17 cellular contexts compared by ENCODE assay signal in the genomic region with DNA sequence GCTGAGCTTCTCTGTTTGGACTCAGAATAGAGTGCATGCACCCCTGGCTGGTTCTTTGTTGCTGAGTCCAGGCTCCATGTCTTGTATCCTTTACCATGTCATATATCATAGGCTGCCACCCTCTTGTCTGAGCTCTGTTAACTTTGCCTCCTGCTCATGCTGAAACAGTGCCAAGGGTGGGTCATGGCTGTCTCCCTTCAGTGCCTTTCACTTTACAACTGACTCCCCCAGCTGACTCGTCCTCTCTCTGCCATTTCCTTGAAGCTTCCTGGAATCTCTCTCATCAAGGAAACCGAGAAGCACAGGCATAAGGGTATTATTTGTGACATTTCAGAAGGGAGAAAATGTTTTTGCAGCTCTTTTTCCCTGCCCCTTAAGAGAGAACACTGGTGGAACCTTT.
"Had no signal": no experiment of that assay in that cellular context is flagged by ENCODE, and none has a peak within 500 bp of the region (broad histone marks: within the 10 kb centered on the region; RNA-seq: fewer than 3 reads in every experiment).

No MANE protein-coding gene starts in this region.

- DNase-seq: activated CD4-positive, alpha-beta T cell treated with anti-CD3 and anti-CD28 coated beads, Interleukin-2, amount 10 ng/mL, durations not matched to agents 24 days and 14 days; activated CD4-positive, CD25-positive, alpha-beta regulatory T cell; activated CD8-positive, alpha-beta memory T cell treated with anti-CD3 and anti-CD28 coated beads, Interleukin-2, amount 50 U/mL, for 4 hours; activated CD8-positive, alpha-beta T cell treated with anti-CD3 and anti-CD28 coated beads, Interleukin-2, amount 10 ng/mL, durations not matched to agents 7 days and 5 days; activated gamma-delta T cell treated with Interleukin-2 at 50 U/mL for 16 hours; activated T-cell treated with anti-CD3 and anti-CD28 coated beads, Interleukin-2, amount 50 U/mL, for 72 hours; amniotic stem cell; caudate nucleus; colonic mucosa; esophagus squamous epithelium; left cardiac atrium; lower lobe of right lung; midbrain; stimulated activated CD4-positive, alpha-beta T cell treated with anti-CD3 and anti-CD28 coated beads, Interleukin-4, amount 100 ng/mL, for 4 hours; stimulated activated naive CD8-positive, alpha-beta T cell treated with anti-CD3 and anti-CD28 coated beads, Interleukin-15, Interleukin-2, amounts not matched to agents 100 U/mL and 50 U/mL, for 24 hours; transverse colon had no signal

- ATAC-seq: activated CD8-positive, alpha-beta T cell treated with anti-CD3 and anti-CD28 coated beads, Interleukin-2, amount 10 ng/mL, durations not matched to agents 7 days and 5 days; activated T-cell treated with anti-CD3 and anti-CD28 coated beads, Interleukin-2, amount 50 U/mL, for 72 hours; foreskin keratinocyte; left cardiac atrium; lower lobe of right lung; stimulated activated naive CD8-positive, alpha-beta T cell treated with anti-CD3 and anti-CD28 coated beads, Interleukin-15, Interleukin-2, amounts not matched to agents 100 U/mL and 50 U/mL, for 24 hours had no signal
